ENCODE assay signal across 10 cellular contexts in the genomic region with DNA sequence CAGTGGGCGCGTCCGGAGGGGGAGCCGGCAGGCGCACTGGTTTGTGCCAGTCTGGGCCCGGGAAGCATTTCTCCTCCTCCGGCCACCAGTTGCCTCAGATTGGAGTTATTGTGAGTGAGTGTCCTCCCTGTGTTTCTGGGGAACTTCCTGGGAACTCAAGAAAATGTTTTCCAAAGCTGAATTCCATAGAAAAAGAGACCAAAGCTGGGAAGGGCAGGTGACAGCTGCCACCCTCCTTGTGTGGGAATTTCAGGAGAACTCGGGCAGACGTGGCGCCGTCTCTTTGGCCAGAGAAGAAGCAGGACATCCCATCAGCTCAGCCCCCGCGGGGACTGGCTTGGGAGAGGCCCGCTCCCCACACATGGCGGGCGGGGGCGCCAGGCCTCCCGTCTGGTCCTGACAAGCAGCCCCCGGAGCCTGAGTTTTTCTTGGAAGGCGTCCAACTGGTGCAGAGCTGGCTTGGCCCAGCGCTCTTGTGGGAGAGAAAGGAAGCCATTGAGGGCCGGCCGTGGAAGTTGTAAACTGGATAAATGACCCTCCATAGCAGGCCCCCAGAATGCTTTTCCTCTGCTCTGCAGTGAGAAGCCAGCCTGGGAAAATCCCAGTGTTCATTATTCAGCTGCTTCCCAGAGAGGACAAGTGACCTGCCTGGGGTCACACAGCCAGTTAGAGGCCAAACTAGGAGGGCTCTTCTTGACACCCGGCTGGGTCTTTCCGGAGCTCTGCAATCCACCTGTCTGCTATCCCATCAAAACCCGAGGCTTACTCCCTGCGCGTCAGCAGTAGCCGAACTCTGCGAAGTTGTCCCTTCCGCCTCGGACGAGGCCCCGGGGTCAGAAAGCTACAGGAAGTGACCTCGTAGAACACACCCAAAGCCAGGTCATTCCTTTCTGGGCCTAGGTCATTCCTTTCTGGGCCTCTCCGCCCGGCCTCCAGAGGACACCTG. TPM values are rescaled to one million over a fixed set of nuclear protein-coding genes. Genes with fewer than 3 reads are reported as not detected.
A peak's percentile ranks its signal among the peaks of the same experiment; 100 is the strongest.
DNase-seq lines count a peak whose midpoint lies in the region; ATAC-seq and TF ChIP-seq lines count a peak whose summit lies in the region.
"Had no signal": no experiment of that assay in that cellular context is flagged by ENCODE, and none has a peak within 500 bp of the region (broad histone marks: within the 10 kb centered on the region; RNA-seq: fewer than 3 reads in every experiment).

No MANE protein-coding gene starts in this region.

- TF ChIP-seq CTCF in VCaP (conservative IDR thresholded peaks at IDR 0.05) (no peak), progenitor cell of endocrine pancreas (IDR thresholded peaks at IDR 0.05; ENCODE audit: unreplicated experiment) (no peak)

- no peaks in the 10 kb centered on the region for H3K27me3 Mint-ChIP-seq in progenitor cell of endocrine pancreas
- H3K27me3 Mint-ChIP-seq: memory B cell had no signal

- peak; percentile 63 for ATAC-seq in Right ventricle myocardium superior (ENCODE audit: poor library complexity)
- no peak for ATAC-seq in HG03378 (IDR thresholded peaks at IDR 0.05; ENCODE audit: unreplicated experiment)
- no peak for ATAC-seq in HG03196 (IDR thresholded peaks at IDR 0.05; ENCODE audit: unreplicated experiment)

- intact Hi-C loops in Right ventricle myocardium superior (cut with DNase I) = no loop called here

- no peaks in the 10 kb centered on the region for H3K36me3 Mint-ChIP-seq in progenitor cell of endocrine pancreas (ENCODE audit: insufficient read depth)

- H3K4me3 Mint-ChIP-seq in progenitor cell of endocrine pancreas (ENCODE audit: low read depth) = no peak overlapping the region
- H3K4me3 Mint-ChIP-seq: memory B cell had no signal

- peaks cover 45% of the 10 kb centered on the region for H3K4me1 Mint-ChIP-seq in progenitor cell of endocrine pancreas (ENCODE audit: low read depth)

- H3K27ac Mint-ChIP-seq in progenitor cell of endocrine pancreas = peak overlapping the region; percentile 69
- H3K27ac Mint-ChIP-seq: memory B cell had no signal

- no peaks in the 10 kb centered on the region for H3K9me3 Mint-ChIP-seq in progenitor cell of endocrine pancreas (ENCODE audit: low read depth)
- H3K9me3 Mint-ChIP-seq: memory B cell had no signal

- peak overlapping the region; percentile 63 for H3K27ac ChIP-seq in VCaP

- peak; percentile 46 for DNase-seq in DMS 273 treated with DMSO at 0.1 percent for 48 hours (lab: John Stamatoyannopoulos, UW)
- peak; percentile 84 for DNase-seq in Right ventricle myocardium superior
- DNase-seq in progenitor cell of endocrine pancreas (ENCODE audit: low spot score, unreplicated experiment) = no peak
- no peak for DNase-seq in activated CD4-positive, CD25-positive, alpha-beta regulatory T cell (lab: John Stamatoyannopoulos, UW)
- no peak for DNase-seq in NCI-H146 treated with DMSO at 0.1 percent for 48 hours (lab: John Stamatoyannopoulos, UW; ENCODE audit: unreplicated experiment)
- DNase-seq: activated CD8-positive, alpha-beta memory T cell treated with anti-CD3 and anti-CD28 coated beads for 24 hours had no signal

RNA-seq across cellular contexts. Expression of gene GSE1, which starts 39.2 kb away (rescaled TPM):
- total RNA-seq in Right ventricle myocardium superior (30.3 TPM), progenitor cell of endocrine pancreas (136 and 143 TPM in 2 replicates)

Comparison
In these comparisons a context has a peak if more than half of its experiments do, and no peak if none do; other contexts are left out.
1. DNase-seq: peak in DMS 273 treated with DMSO at 0.1 percent for 48 hours (single experiment) and Right ventricle myocardium superior (single experiment); none in progenitor cell of endocrine pancreas (single experiment), activated CD4-positive, CD25-positive, alpha-beta regulatory T cell (0 of 4) and NCI-H146 treated with DMSO at 0.1 percent for 48 hours (single experiment).